8 cellular contexts compared by ENCODE assay signal in the genomic region with DNA sequence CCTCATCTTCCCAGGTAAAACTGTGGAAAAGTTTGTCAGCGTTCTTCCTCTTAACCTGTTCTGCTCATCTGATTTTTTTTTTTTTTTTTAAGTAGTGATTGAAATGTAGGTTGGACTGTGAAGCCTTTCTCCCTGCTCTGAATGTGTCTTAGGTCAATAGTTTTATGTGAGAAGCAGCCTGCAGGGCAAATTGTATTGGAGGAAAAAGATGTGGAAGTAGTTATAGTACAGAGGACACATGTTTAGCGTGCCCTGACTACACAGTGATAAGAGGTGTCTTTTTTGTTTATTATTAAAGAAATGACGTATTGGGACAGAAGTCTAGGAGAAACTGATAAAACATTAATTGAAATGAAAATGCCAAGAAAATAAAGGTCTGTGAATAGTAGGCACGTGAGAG. TPM values are rescaled to one million over a fixed set of nuclear protein-coding genes. Genes with fewer than 3 reads are reported as not detected.
DNase-seq lines count a peak whose midpoint lies in the region; ATAC-seq, FAIRE-seq and TF ChIP-seq lines count a peak whose summit lies in the region.

No MANE protein-coding gene starts in this region.

- H3K36me3 ChIP-seq in OCI-LY1 (ENCODE audit: insufficient read depth, low read length) (peaks cover 39% of the 10 kb centered on the region), endothelial cell of umbilical vein (ENCODE audit: control insufficient read depth in 2 of 2, extremely low read depth in 1 of 2, insufficient read depth in 2 of 2, low read length in 2 of 2) (peaks cover 0 to 2% of the 10 kb centered on the region in 2 experiments), pancreas (no peaks in the 10 kb centered on the region)

- no peaks in the 10 kb centered on the region for H3K9me3 ChIP-seq in OCI-LY1 (ENCODE audit: low read length)
- no peaks in the 10 kb centered on the region for H3K9me3 ChIP-seq in endothelial cell of umbilical vein (replicated peaks; ENCODE audit: control insufficient read depth, insufficient read depth, low read length)
- no peaks in the 10 kb centered on the region for H3K9me3 ChIP-seq in pancreas

- H3K9ac ChIP-seq in OCI-LY1 (ENCODE audit: low read length) (peak overlapping the region; percentile 84), endothelial cell of umbilical vein (replicated peaks; ENCODE audit: extremely low read depth, insufficient read depth, low read length) (peak overlapping the region; percentile 49)

- H2AFZ ChIP-seq in OCI-LY1 (ENCODE audit: low read length), result no peak overlapping the region
- no peak overlapping the region for H2AFZ ChIP-seq in endothelial cell of umbilical vein (ENCODE audit: low read depth, low read length)

- POLR2A ChIA-PET in endothelial cell of umbilical vein (lab: Charles Lee), result no interaction called here

- no peaks in the 10 kb centered on the region for H3K9me2 ChIP-seq in OCI-LY1 (ENCODE audit: low read depth, low read length)

- H3K4me3 ChIP-seq in OCI-LY1 (ENCODE audit: low read depth, low read length, poor library complexity, severe bottlenecking) (peak overlapping the region; percentile 91), endothelial cell of umbilical vein (replicated peaks in 1 of 3; ENCODE audit: insufficient read depth in 1 of 3, low read depth in 1 of 3, low read length in 3 of 3) (peak overlapping the region; percentile 57 to 95 (median 75)), pancreas (peak overlapping the region in 3 of 4 donors; percentile 85 to 97 (median 89))

- H3K4me2 ChIP-seq in OCI-LY1 (ENCODE audit: low read length) (peak overlapping the region; percentile 78), endothelial cell of umbilical vein (ENCODE audit: insufficient read depth, low read length) (peak overlapping the region; percentile 71)

- H3K4me1 ChIP-seq in OCI-LY1 (ENCODE audit: insufficient read depth, low read length, severe bottlenecking), result peaks cover 58% of the 10 kb centered on the region
- peaks cover 9% of the 10 kb centered on the region for H3K4me1 ChIP-seq in endothelial cell of umbilical vein (ENCODE audit: control insufficient read depth, extremely low read depth, insufficient read depth, low read length)
- peaks cover 0 to 11% (median 11%) of the 10 kb centered on the region in 3 donors for H3K4me1 ChIP-seq in pancreas

- H3K27me3 ChIP-seq in OCI-LY1 (ENCODE audit: insufficient read depth, low read length) (no peaks in the 10 kb centered on the region), endothelial cell of umbilical vein (ENCODE audit: control insufficient read depth in 2 of 2, insufficient read depth in 2 of 2, low read length in 2 of 2) (no peaks in the 10 kb centered on the region), pancreas (no peaks in the 10 kb centered on the region)

- intact Hi-C loops in endothelial cell of umbilical vein (cut with micrococcal nuclease) (loop anchor here (2.0 to 5.0 kb wide), 3 partner anchors 57 to 92 kb away; no protein-coding TSS in a partner anchor), pancreas (cut with DNase I) (no loop called here)

- DNase-seq in ELR (ENCODE audit: low read depth) (peak; percentile 14), endothelial cell of umbilical vein (ENCODE audit: low read depth, low spot score) (peak; percentile 86), pancreas (no peak), cerebellar nuclear complex (lab: John Stamatoyannopoulos, UW) (no peak), GF-D8 (lab: John Stamatoyannopoulos, UW) (no peak)

- WGBS in pancreas, 2 donors, result 16 to 19% methylated on average over 4 of the region's 4 CpGs

- peak overlapping the region; percentile 87 for H3K27ac ChIP-seq in OCI-LY1 (ENCODE audit: low read depth, low read length, poor library complexity, severe bottlenecking)
- no peak overlapping the region for H3K27ac ChIP-seq in endothelial cell of umbilical vein (ENCODE audit: insufficient read depth, low read depth, low read length)
- peak overlapping the region in 1 of 4 donors; percentile 87 for H3K27ac ChIP-seq in pancreas

- no peak for TF ChIP-seq CTCF in OCI-LY1 (IDR thresholded peaks at IDR 0.05; ENCODE audit: low read length)
- TF ChIP-seq CTCF in endothelial cell of umbilical vein (IDR thresholded peaks at IDR 0.05; ENCODE audit: extremely low read depth in 1 of 2, insufficient read depth in 1 of 2, low read depth in 1 of 2, low read length in 2 of 2), result no peak
- no peak for TF ChIP-seq CTCF in pancreas (IDR thresholded peaks at IDR 0.05)

- BruUV-seq in endothelial cell of umbilical vein (replicated peaks; lab: Mats Ljungman, UMichigan), result no TSS peak

- H3K79me2 ChIP-seq in OCI-LY1 (ENCODE audit: insufficient read depth, low read length), result peaks cover 31% of the 10 kb centered on the region
- peaks cover 23% of the 10 kb centered on the region for H3K79me2 ChIP-seq in endothelial cell of umbilical vein (ENCODE audit: control insufficient read depth, insufficient read depth, low read length)

- dilution Hi-C loops in endothelial cell of umbilical vein (cut with MboI; ENCODE audit: extremely low pct_ligation_motif_present, low sequenced_read_pairs), result no loop called here

- FAIRE-seq in endothelial cell of umbilical vein (lab: Jason Lieb, UNC), result peak; percentile 67
- FAIRE-seq in pancreas (lab: Jason Lieb, UNC), result no peak

- no peaks in the 10 kb centered on the region for H3K9me1 ChIP-seq in endothelial cell of umbilical vein (replicated peaks; ENCODE audit: control insufficient read depth, extremely low read depth, insufficient read depth, low read length)

- ATAC-seq in pancreas, result no peak
- no peak for ATAC-seq in GM18868 (IDR thresholded peaks at IDR 0.05; ENCODE audit: unreplicated experiment)
- ATAC-seq in activated CD4-positive, CD25-positive, alpha-beta regulatory T cell treated with anti-CD3 and anti-CD28 coated beads, Interleukin-2, amount 50 U/mL, for 24 hours, result no peak

- H4K20me1 ChIP-seq in OCI-LY1 (ENCODE audit: insufficient read depth, low read length) (no peaks in the 10 kb centered on the region), endothelial cell of umbilical vein (replicated peaks; ENCODE audit: control insufficient read depth, extremely low read depth, insufficient read depth, low read length) (no peaks in the 10 kb centered on the region)

- CTCF ChIA-PET in endothelial cell of umbilical vein (lab: Charles Lee), result interaction anchor here (1.0 to 3.5 kb wide), 3 partner anchors 27 to 93 kb away, joined by 3 to 17 read pairs (median 5); no protein-coding TSS in a partner anchor

- TF ChIP-seq POLR2A in endothelial cell of umbilical vein (IDR thresholded peaks at IDR 0.05; ENCODE audit: low read depth, low read length), result no peak

- peaks cover 7% of the 10 kb centered on the region; the same call in 1 of the 2 replicates for H3F3A ChIP-seq in OCI-LY1 (ENCODE audit: insufficient read depth, low read length)

TF ChIP-seq in endothelial cell of umbilical vein, 7 proteins besides CTCF, POLR2A, EP300 and RAD21:
- TF ChIP-seq FOS (IDR thresholded peaks at IDR 0.05; ENCODE audit: borderline replicate concordance, insufficient read depth, low read length) (no peak), EZH2 (IDR thresholded peaks at IDR 0.05; ENCODE audit: borderline replicate concordance, low read depth, low read length, severe bottlenecking) (no peak), POLR2AphosphoS5 (IDR thresholded peaks at IDR 0.05; ENCODE audit: insufficient read depth, low read depth, low read length) (no peak), JUN (IDR thresholded peaks at IDR 0.05; ENCODE audit: borderline replicate concordance, insufficient read depth, insufficient read length, low read depth) (no peak), MYC (IDR thresholded peaks at IDR 0.05; ENCODE audit: low read depth, low read length) (no peak), GATA2 (IDR thresholded peaks at IDR 0.05; ENCODE audit: insufficient read depth, insufficient read length, low read depth, low read length) (no peak)
- TF ChIP-seq, protein P1, sequence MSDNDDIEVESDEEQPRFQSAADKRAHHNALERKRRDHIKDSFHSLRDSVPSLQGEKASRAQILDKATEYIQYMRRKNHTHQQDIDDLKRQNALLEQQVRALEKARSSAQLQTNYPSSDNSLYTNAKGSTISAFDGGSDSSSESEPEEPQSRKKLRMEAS (IDR thresholded peaks at IDR 0.05; ENCODE audit: insufficient read depth, insufficient read length), result no peak

RNA-seq across cellular contexts. Expression of a gene that starts 1.5 kb away (rescaled TPM):
- total RNA-seq in endothelial cell of umbilical vein, result 49.9 and 53.3 TPM in 2 replicates
- polyA plus RNA-seq in endothelial cell of umbilical vein, result 27.6 and 36.3 TPM in 2 replicates
- polyA plus RNA-seq in endothelial cell of umbilical vein (2011; cell fraction: cytosol; rRNA removed), result 41.5 and 42.4 TPM in 2 replicates
- 60.8 and 66.4 TPM in 2 replicates for polyA plus RNA-seq in endothelial cell of umbilical vein (2011; cell fraction: nucleus; rRNA removed)
- polyA plus RNA-seq in endothelial cell of umbilical vein (2012), result 44.3 and 45.7 TPM in 2 replicates
- 49.7 and 58.9 TPM in 2 replicates for polyA minus RNA-seq in endothelial cell of umbilical vein
- polyA minus RNA-seq in endothelial cell of umbilical vein (2011; cell fraction: cytosol; rRNA and poly(A)+ RNA removed), result 8.3 TPM
- 58.9 and 64.4 TPM in 2 replicates for polyA minus RNA-seq in endothelial cell of umbilical vein (2011; cell fraction: nucleus; rRNA and poly(A)+ RNA removed)
- 10 to 100 TPM; 17.2 to 28.1 (median 22.9) TPM for total RNA-seq in pancreas
- 10 to 100 TPM; 16.8 to 20.9 TPM for polyA plus RNA-seq in pancreas

Comparison
In these comparisons a context has a peak if more than half of its experiments do, and no peak if none do; other contexts are left out.
1. DNase-seq: peak in ELR (single experiment) and endothelial cell of umbilical vein (single experiment); none in pancreas (0 of 6), cerebellar nuclear complex (0 of 2) and GF-D8 (single experiment).
2. Peak in every context shown above with its lines, with median percentiles within 50 percentile points of each other: H3K4me3 ChIP-seq.